In genomic region chr15:90667063-90667754, GRCh38 we compare ENCODE assay signal across 14 cellular contexts. TPM values are rescaled to one million over a fixed set of nuclear protein-coding genes. Genes with fewer than 3 reads are reported as not detected.
DNase-seq lines count a peak whose midpoint lies in the region; ATAC-seq and TF ChIP-seq lines count a peak whose summit lies in the region.
"Had no signal": no experiment of that assay in that cellular context is flagged by ENCODE, and none has a peak within 500 bp of the region (broad histone marks: within the 10 kb centered on the region; RNA-seq: fewer than 3 reads in every experiment).

No MANE protein-coding gene starts in this region.

- H3K27me3 Mint-ChIP-seq in Calu3 (ENCODE audit: unreplicated experiment), result peaks cover 39% of the 10 kb centered on the region
- peaks cover 6% of the 10 kb centered on the region for H3K27me3 Mint-ChIP-seq in activated naive CD8-positive, alpha-beta T cell treated with anti-CD3 and anti-CD28 coated beads, Interleukin-2, amount 10 ng/mL, durations not matched to agents 7 days and 5 days
- H3K27me3 Mint-ChIP-seq in naive thymus-derived CD8-positive, alpha-beta T cell, result peaks cover 0 to 11% (median 0%) of the 10 kb centered on the region in 5 donors

- no peaks in the 10 kb centered on the region for H3K9me3 Mint-ChIP-seq in Calu3 (ENCODE audit: low read depth, unreplicated experiment)
- peaks cover 1% of the 10 kb centered on the region for H3K9me3 Mint-ChIP-seq in activated naive CD8-positive, alpha-beta T cell treated with anti-CD3 and anti-CD28 coated beads, Interleukin-2, amount 10 ng/mL, durations not matched to agents 7 days and 5 days
- H3K9me3 Mint-ChIP-seq in naive thymus-derived CD8-positive, alpha-beta T cell, result no peaks in the 10 kb centered on the region
- H3K9me3 Mint-ChIP-seq: neural crest cell had no signal

- peaks cover 24% of the 10 kb centered on the region for H3K36me3 Mint-ChIP-seq in Calu3 (ENCODE audit: insufficient read depth, unreplicated experiment)
- peaks cover 27% of the 10 kb centered on the region for H3K36me3 Mint-ChIP-seq in activated naive CD8-positive, alpha-beta T cell treated with anti-CD3 and anti-CD28 coated beads, Interleukin-2, amount 10 ng/mL, durations not matched to agents 7 days and 5 days
- H3K36me3 Mint-ChIP-seq in naive thymus-derived CD8-positive, alpha-beta T cell, result no peaks in the 10 kb centered on the region

- POLR2A ChIA-PET in activated naive CD8-positive, alpha-beta T cell treated with anti-CD3 and anti-CD28 coated beads, Interleukin-2, amount 10 ng/mL, durations not matched to agents 7 days and 5 days (lab: Charles Lee), result interaction anchor here (0.6 to 4.9 kb wide), 7 partner anchors 9 to 50 kb away, joined by 3 to 49 read pairs (median 4); partner anchors contain the start of gene BLM
- POLR2A ChIA-PET in naive thymus-derived CD8-positive, alpha-beta T cell (lab: Charles Lee), result interaction anchor here (0.6 to 4.5 kb wide), 4 partner anchors 8 to 268 kb away, joined by 3 to 29 read pairs (median 4); partner anchors contain the start of gene UNC45A

- H3K4me3 Mint-ChIP-seq in Calu3 (ENCODE audit: low read depth, unreplicated experiment), result peak overlapping the region; percentile 44
- H3K4me3 Mint-ChIP-seq in activated naive CD8-positive, alpha-beta T cell treated with anti-CD3 and anti-CD28 coated beads, Interleukin-2, amount 10 ng/mL, durations not matched to agents 7 days and 5 days, result peak overlapping the region; percentile 35
- H3K4me3 Mint-ChIP-seq in naive thymus-derived CD8-positive, alpha-beta T cell, result peak overlapping the region; percentile 41 to 89 (median 66)
- H3K4me3 Mint-ChIP-seq: neural crest cell had no signal

- BruUV-seq in Calu3 (replicated peaks; lab: Mats Ljungman, UMichigan), result no TSS peak

- intact Hi-C loops in Calu3 (cut with micrococcal nuclease; ENCODE audit: unreplicated experiment), result loop anchor here (5.0 kb wide), 1 partner anchor 50 kb away; the partner anchor contains the start of gene BLM
- intact Hi-C loops in stomach (cut with DNase I; ENCODE audit: low total_unique reads), result no loop called here

- DNase-seq in Calu3 (no peak), HT1080 (ENCODE audit: low read depth) (peak; percentile 49), NCI-H1417 treated with DMSO at 0.1 percent for 48 hours (lab: John Stamatoyannopoulos, UW) (no peak), stomach (no peak)
- DNase-seq in activated naive CD8-positive, alpha-beta T cell treated with anti-CD3 and anti-CD28 coated beads, Interleukin-2, amount 10 ng/mL, durations not matched to agents 7 days and 5 days, result peak; percentile 29
- no peak for DNase-seq in naive thymus-derived CD8-positive, alpha-beta T cell
- no peak for DNase-seq in stimulated activated CD4-positive, alpha-beta T cell treated with anti-CD3 and anti-CD28 coated beads, Interleukin-2, amount 100 ng/mL, for 48 hours
- DNase-seq: brain microvascular endothelial cell; DMS79; NCI-H1105 treated with DMSO at 0.1 percent for 48 hours; NCI-H69; stimulated activated naive CD4-positive, alpha-beta T cell treated with Interleukin-2 at 50 U/mL for 16 hours had no signal

- TF ChIP-seq CTCF in Calu3 (IDR thresholded peaks at IDR 0.05; ENCODE audit: unreplicated experiment), result no peak
- TF ChIP-seq CTCF in stomach (IDR thresholded peaks at IDR 0.05), result no peak

- no peaks in the 10 kb centered on the region for H3K36me3 ChIP-seq in stomach
- H3K36me3 ChIP-seq: brain microvascular endothelial cell had no signal

- 72 to 82% (median 78%) methylated on average over 8 of the region's 8 CpGs for WGBS in stomach, 5 donors

- H3K9me3 ChIP-seq in stomach, result no peaks in the 10 kb centered on the region

- TF ChIP-seq POLR2A in stomach (IDR thresholded peaks at IDR 0.05), result no peak

- CTCF ChIA-PET in Calu3 (lab: Charles Lee), result no interaction called here

- H3K27ac ChIP-seq in stomach, result no peak overlapping the region
- H3K27ac ChIP-seq: brain microvascular endothelial cell had no signal

- H3K4me1 Mint-ChIP-seq in Calu3 (ENCODE audit: low read depth, unreplicated experiment), result peaks cover 8% of the 10 kb centered on the region
- H3K4me1 Mint-ChIP-seq in activated naive CD8-positive, alpha-beta T cell treated with anti-CD3 and anti-CD28 coated beads, Interleukin-2, amount 10 ng/mL, durations not matched to agents 7 days and 5 days, result peaks cover 35% of the 10 kb centered on the region
- H3K4me1 Mint-ChIP-seq in naive thymus-derived CD8-positive, alpha-beta T cell, result peaks cover 32 to 44% (median 41%) of the 10 kb centered on the region in 4 donors
- H3K4me1 Mint-ChIP-seq: neural crest cell had no signal

- H3K4me3 ChIP-seq in stomach, result no peak overlapping the region

- TF ChIP-seq EP300 in stomach (IDR thresholded peaks at IDR 0.05), result no peak

- peak; percentile 5 for ATAC-seq in activated naive CD8-positive, alpha-beta T cell treated with anti-CD3 and anti-CD28 coated beads, Interleukin-2, amount 10 ng/mL, durations not matched to agents 7 days and 5 days (ENCODE audit: low read depth)
- ATAC-seq in naive thymus-derived CD8-positive, alpha-beta T cell, result peak in 1 of 2 donors; percentile 24
- ATAC-seq in HG03095 (IDR thresholded peaks at IDR 0.05; ENCODE audit: unreplicated experiment), result no peak

- no peak overlapping the region for H3K27ac Mint-ChIP-seq in Calu3 (ENCODE audit: unreplicated experiment)
- H3K27ac Mint-ChIP-seq in activated naive CD8-positive, alpha-beta T cell treated with anti-CD3 and anti-CD28 coated beads, Interleukin-2, amount 10 ng/mL, durations not matched to agents 7 days and 5 days, result peak overlapping the region; percentile 97
- H3K27ac Mint-ChIP-seq in naive thymus-derived CD8-positive, alpha-beta T cell, result peak overlapping the region in 7 of 10 donors; percentile 38 to 83 (median 61)

- H3K4me1 ChIP-seq in stomach, result peaks cover 4 to 19% (median 9%) of the 10 kb centered on the region in 4 donors

- H3K27me3 ChIP-seq in stomach, result peaks cover 0 to 6% (median 0%) of the 10 kb centered on the region in 3 donors
- H3K27me3 ChIP-seq: brain microvascular endothelial cell had no signal

RNA-seq across cellular contexts. Expression of gene BLM, which starts 49.9 kb away (rescaled TPM):
- 26.7 and 31.8 TPM in 2 replicates for total RNA-seq in Calu3 (2022)
- 13.1 and 16.1 TPM in 2 replicates for total RNA-seq in HT1080 (2014; rRNA removed; shearing (Covaris generic))
- polyA plus RNA-seq in HT1080 (2015; cell fraction: cytosol; rRNA removed), result 6.7 and 7.0 TPM in 2 replicates
- 22.0 and 25.6 TPM in 2 replicates for polyA plus RNA-seq in HT1080 (2015; cell fraction: nucleus; rRNA removed)
- 10 to 100 TPM; 36.6 to 41.0 TPM for total RNA-seq in activated naive CD8-positive, alpha-beta T cell treated with anti-CD3 and anti-CD28 coated beads, Interleukin-2, amount 10 ng/mL, durations not matched to agents 7 days and 5 days
- total RNA-seq in naive thymus-derived CD8-positive, alpha-beta T cell, result 1 to 10 TPM; 5.9 to 7.1 TPM
- 1 to 10 TPM; 2.6 to 4.1 (median 4.1) TPM for polyA plus RNA-seq in naive thymus-derived CD8-positive, alpha-beta T cell
- 10 to 100 TPM in 1 of 5 donors, 1 to 10 TPM in 4; 1.8 to 10.5 (median 4.6) TPM for total RNA-seq in stomach
- polyA plus RNA-seq in stomach, result 1 to 10 TPM; 1.1 to 2.9 (median 2.3) TPM

Comparison
In these comparisons a context has a peak if more than half of its experiments do, and no peak if none do; other contexts are left out.
1. DNase-seq: peak in HT1080 (single experiment) and activated naive CD8-positive, alpha-beta T cell treated with anti-CD3 and anti-CD28 coated beads, Interleukin-2, amount 10 ng/mL, durations not matched to agents 7 days and 5 days (single experiment); none in Calu3 (single experiment), naive thymus-derived CD8-positive, alpha-beta T cell (0 of 10), NCI-H1417 treated with DMSO at 0.1 percent for 48 hours (single experiment), stimulated activated CD4-positive, alpha-beta T cell treated with anti-CD3 and anti-CD28 coated beads, Interleukin-2, amount 100 ng/mL, for 48 hours (0 of 2) and stomach (single experiment).
2. Peak in every context shown above with its lines, with median percentiles within 50 percentile points of each other: H3K4me3 Mint-ChIP-seq.